ENCODE assay signal across 8 cellular contexts in genomic region chr10:79399242-79399831, GRCh38. TPM values are rescaled to one million over a fixed set of nuclear protein-coding genes. Genes with fewer than 3 reads are reported as not detected.
A peak's percentile ranks its signal among the peaks of the same experiment; 100 is the strongest.
DNase-seq lines count a peak whose midpoint lies in the region; ATAC-seq and TF ChIP-seq lines count a peak whose summit lies in the region.

No MANE protein-coding gene starts in this region.

- DNase-seq in astrocyte of the hippocampus (ENCODE audit: low read depth, low spot score) = peak; percentile 96
- peak; percentile 46 to 66 for DNase-seq in hippocampal formation (lab: John Stamatoyannopoulos, UW)
- peak; percentile 95 for DNase-seq in sciatic nerve (ENCODE audit: low spot score)
- DNase-seq in PC-9 = no peak
- no peak for DNase-seq in GM13976 (ENCODE audit: low spot score)
- no peak for DNase-seq in Karpas-422

- in situ Hi-C loops in GM13976 (cut with MboI; ENCODE audit: low sequenced_read_pairs, unreplicated experiment) = no loop called here

- H3K36me3 ChIP-seq in HUES48 (ENCODE audit: control insufficient read depth, insufficient read depth, low read length) (no peaks in the 10 kb centered on the region), PC-9 (ENCODE audit: low read depth) (no peaks in the 10 kb centered on the region), Karpas-422 (ENCODE audit: insufficient read depth, low read length) (no peaks in the 10 kb centered on the region)

- peak; percentile 82 for ATAC-seq in sciatic nerve
- no peak for ATAC-seq in GM19463 (IDR thresholded peaks at IDR 0.05; ENCODE audit: unreplicated experiment)

- H3K9me2 ChIP-seq in PC-9 (ENCODE audit: insufficient read depth) (no peaks in the 10 kb centered on the region), Karpas-422 (replicated peaks; ENCODE audit: insufficient read depth, low read length) (no peaks in the 10 kb centered on the region)

- TF ChIP-seq CTCF in PC-9 (conservative IDR thresholded peaks at IDR 0.05) (no peak), GM13976 (IDR thresholded peaks at IDR 0.05; ENCODE audit: borderline replicate concordance, control extremely low read depth, extremely low read depth, insufficient read depth, missing control alignments) (no peak)

- H3K9me3 ChIP-seq in HUES48 (ENCODE audit: control insufficient read depth, insufficient read depth, low read length) (no peaks in the 10 kb centered on the region), PC-9 (ENCODE audit: insufficient read depth, low read depth) (no peaks in the 10 kb centered on the region), Karpas-422 (ENCODE audit: low read length) (no peaks in the 10 kb centered on the region)

- H3K79me2 ChIP-seq in PC-9 (ENCODE audit: low read depth) (no peaks in the 10 kb centered on the region), Karpas-422 (ENCODE audit: low read length) (no peaks in the 10 kb centered on the region)

- H3K27me3 ChIP-seq in HUES48 (ENCODE audit: control insufficient read depth, insufficient read depth, low read length) (0 out of 2 replicates have a peak, but pooled peaks cover 5% of the 10 kb centered on the region), PC-9 (ENCODE audit: insufficient read depth, low read depth) (no peaks in the 10 kb centered on the region), Karpas-422 (ENCODE audit: low read length) (no peaks in the 10 kb centered on the region)

- H4K20me1 ChIP-seq in PC-9 (ENCODE audit: insufficient read depth) = no peaks in the 10 kb centered on the region
- peaks cover 3% of the 10 kb centered on the region; the same call in 1 of the 2 replicates for H4K20me1 ChIP-seq in Karpas-422 (ENCODE audit: insufficient read depth, low read depth, low read length)

- no peak overlapping the region for H3K9ac ChIP-seq in HUES48 (ENCODE audit: low read depth, low read length)
- no peak overlapping the region for H3K9ac ChIP-seq in Karpas-422 (ENCODE audit: low read length)

- H2AFZ ChIP-seq in PC-9 (no peak overlapping the region), Karpas-422 (ENCODE audit: low read length) (no peak overlapping the region)

- peak overlapping the region; percentile 90 for H3K27ac ChIP-seq in HUES48 (ENCODE audit: low read depth, low read length)
- H3K27ac ChIP-seq in PC-9 = no peak overlapping the region
- no peak overlapping the region for H3K27ac ChIP-seq in Karpas-422 (ENCODE audit: low read length)

- H3K4me1 ChIP-seq in HUES48 (ENCODE audit: control insufficient read depth, insufficient read depth, low read length) (peaks cover 26% of the 10 kb centered on the region), PC-9 (replicated peaks; ENCODE audit: insufficient read depth) (peaks cover 18% of the 10 kb centered on the region), Karpas-422 (ENCODE audit: low read length) (no peaks in the 10 kb centered on the region)

- intact Hi-C loops in sciatic nerve (cut with DNase I) (no loop called here), PC-9 (cut with micrococcal nuclease; ENCODE audit: unreplicated experiment) (no loop called here)

- H3F3A ChIP-seq in PC-9 (ENCODE audit: insufficient read depth, low read depth) = no peaks in the 10 kb centered on the region

- POLR2A ChIA-PET in PC-9 (lab: Charles Lee; ENCODE audit: unreplicated experiment) = no interaction called here

- CTCF ChIA-PET in PC-9 (lab: Charles Lee) = interaction anchor here (0.6 kb wide), 1 partner anchor 47 kb away, joined by 3 read pairs; the partner anchor contains the start of gene ZCCHC24

- no peak overlapping the region for H3K4me2 ChIP-seq in PC-9
- H3K4me2 ChIP-seq in Karpas-422 (ENCODE audit: low read depth, low read length, poor library complexity, severe bottlenecking) = no peak overlapping the region

- BruUV-seq in PC-9 (replicated peaks; lab: Mats Ljungman, UMichigan) = no TSS peak

- no peak overlapping the region for H3K4me3 ChIP-seq in HUES48 (ENCODE audit: low read depth, low read length)
- no peak overlapping the region for H3K4me3 ChIP-seq in PC-9
- no peak overlapping the region for H3K4me3 ChIP-seq in Karpas-422 (ENCODE audit: low read length)

RNA-seq across cellular contexts. Expression of gene ZCCHC24, which starts 46.1 kb away (rescaled TPM):
- 150 TPM for total RNA-seq in sciatic nerve
- total RNA-seq in PC-9 (2021) = 6.0 and 6.3 TPM in 2 replicates
- total RNA-seq in Karpas-422 (2014; rRNA removed; shearing (Covaris generic); ENCODE audit: low replicate concordance) = 0.60 and 0.61 TPM in 2 replicates

RNA-seq across cellular contexts. Expression of gene PPIF, which starts 52.1 kb away (rescaled TPM):
- 18.8 TPM for total RNA-seq in sciatic nerve
- 171 and 203 TPM in 2 replicates for total RNA-seq in PC-9 (2021)
- total RNA-seq in Karpas-422 (2014; rRNA removed; shearing (Covaris generic); ENCODE audit: low replicate concordance) = 29.4 and 32.1 TPM in 2 replicates

Comparison
In these comparisons a context has a peak if more than half of its experiments do, and no peak if none do; other contexts are left out.
1. DNase-seq: peak in astrocyte of the hippocampus (single experiment), hippocampal formation (2 of 2) and sciatic nerve (single experiment); none in PC-9 (0 of 2), GM13976 (single experiment) and Karpas-422 (single experiment).
2. RNA of gene ZCCHC24, which starts 46.1 kb away (total RNA-seq): 150 TPM in sciatic nerve (single experiment); 6.0 to 6.3 TPM in PC-9 and 0.60 to 0.61 TPM in Karpas-422; every median in the first group is over 10 times any median in the second.